In genomic region chr12:103656291-103656690, GRCh38 we compare ENCODE assay signal across 38 cellular contexts.
"Had no signal": no experiment of that assay in that cellular context is flagged by ENCODE, and none has a peak within 500 bp of the region (broad histone marks: within the 10 kb centered on the region; RNA-seq: fewer than 3 reads in every experiment).

No MANE protein-coding gene starts in this region.

- H3K4me1 Mint-ChIP-seq: activated T-helper 17 cell treated with anti-CD3 and anti-CD28 coated beads, Interleukin-2, amount 50 U/mL, for 72 hours; brain; central memory CD8-positive, alpha-beta T cell had no signal

- H3K9me3 Mint-ChIP-seq: activated naive CD4-positive, alpha-beta T cell treated with anti-CD3 and anti-CD28 coated beads for 36 hours; activated naive CD4-positive, alpha-beta T cell treated with anti-CD3 and anti-CD28 coated beads, Interleukin-2, amount 50 U/mL, for 24 hours; activated naive CD8-positive, alpha-beta T cell treated with anti-CD3 and anti-CD28 coated beads for 36 hours; activated naive CD8-positive, alpha-beta T cell treated with anti-CD3 and anti-CD28 coated beads, Interleukin-2, amount 10 ng/mL, durations not matched to agents 7 days and 5 days; activated naive CD8-positive, alpha-beta T cell treated with anti-CD3 and anti-CD28 coated beads, Interleukin-2, amount 50 U/mL, for 24 hours; activated T-cell treated with anti-CD3 and anti-CD28 coated beads, Interleukin-2, amount 50 U/mL, for 24 hours; activated T-cell treated with anti-CD3 and anti-CD28 coated beads, Interleukin-2, amount 50 U/mL, for 4 hours; activated T-helper 1 cell treated with anti-CD3 and anti-CD28 coated beads, Interleukin-12 subunit alpha, Interleukin-12 subunit beta, Interleukin-2, Interleukin-4 antibody, amounts not matched to agents 30 ng/mL and 10 ng/mL and 1 ng/mL, durations not matched to agents 14 hours and 24 hours and 36 hours; activated T-helper 2 cell treated with anti-CD3 and anti-CD28 coated beads, Interferon-gamma antibody, Interleukin-2, Interleukin-4, amounts not matched to agents 10 μg/mL and 5 μg/mL and 100 μg/mL, durations not matched to agents 14 hours and 24 hours and 36 hours; brain; central memory CD8-positive, alpha-beta T cell had no signal

- DNase-seq: activated effector memory CD4-positive, alpha-beta T cell treated with anti-CD3 and anti-CD28 coated beads, Interleukin-2, amount 50 U/mL, for 16 hours; activated effector memory CD4-positive, alpha-beta T cell treated with Interleukin-2 at 50 U/mL for 16 hours; activated gamma-delta T cell; activated gamma-delta T cell treated with Interleukin-2 at 50 U/mL for 16 hours; activated naive CD4-positive, alpha-beta T cell; activated naive CD4-positive, alpha-beta T cell treated with anti-CD3 and anti-CD28 coated beads for 36 hours; activated naive CD4-positive, alpha-beta T cell treated with anti-CD3 and anti-CD28 coated beads, Interleukin-2, amount 10 ng/mL, durations not matched to agents 7 days and 5 days; activated naive CD4-positive, alpha-beta T cell treated with anti-CD3 and anti-CD28 coated beads, Interleukin-2, amount 50 U/mL, for 16 hours; activated naive CD4-positive, alpha-beta T cell treated with Interleukin-2 at 50 U/mL for 16 hours; activated naive CD8-positive, alpha-beta T cell treated with anti-CD3 and anti-CD28 coated beads for 36 hours; activated naive CD8-positive, alpha-beta T cell treated with anti-CD3 and anti-CD28 coated beads, Interleukin-2, amount 10 ng/mL, durations not matched to agents 7 days and 5 days; activated naive CD8-positive, alpha-beta T cell treated with anti-CD3 and anti-CD28 coated beads, Interleukin-2, amount 50 U/mL, for 24 hours; activated T-cell treated with anti-CD3 and anti-CD28 coated beads, Interleukin-2, amount 50 U/mL, for 1 hour; activated T-cell treated with anti-CD3 and anti-CD28 coated beads, Interleukin-2, amount 50 U/mL, for 24 hours; activated T-cell treated with anti-CD3 and anti-CD28 coated beads, Interleukin-2, amount 50 U/mL, for 4 hours; activated T-cell treated with anti-CD3 and anti-CD28 coated beads, Interleukin-2, amount 50 U/mL, for 48 hours; activated T-cell treated with anti-CD3 and anti-CD28 coated beads, Interleukin-2, amount 50 U/mL, for 72 hours; adrenal gland; amniotic stem cell; amygdala; anterior cingulate cortex; aorta; body of pancreas; brain microvascular endothelial cell; caudate nucleus; central memory CD4-positive, alpha-beta T cell; cerebellar nuclear complex had no signal

- H3K36me3 ChIP-seq: adrenal gland, ascending aorta, brain microvascular endothelial cell, breast epithelium, cardiac muscle cell had no signal

- H3K36me3 Mint-ChIP-seq: activated naive CD4-positive, alpha-beta T cell treated with anti-CD3 and anti-CD28 coated beads, Interleukin-2, amount 10 ng/mL, durations not matched to agents 7 days and 5 days; activated naive CD4-positive, alpha-beta T cell treated with anti-CD3 and anti-CD28 coated beads, Interleukin-2, amount 50 U/mL, for 24 hours; activated naive CD4-positive, alpha-beta T cell treated with anti-CD3 and anti-CD28 coated beads, Interleukin-2, amount 50 U/mL, for 72 hours; activated naive CD8-positive, alpha-beta T cell; activated naive CD8-positive, alpha-beta T cell treated with anti-CD3 and anti-CD28 coated beads for 36 hours; activated naive CD8-positive, alpha-beta T cell treated with anti-CD3 and anti-CD28 coated beads, Interleukin-2, amount 10 ng/mL, durations not matched to agents 7 days and 5 days; brain had no signal

- H3K27me3 Mint-ChIP-seq: activated naive CD4-positive, alpha-beta T cell treated with anti-CD3 and anti-CD28 coated beads, Interleukin-2, amount 10 ng/mL, durations not matched to agents 7 days and 5 days; activated naive CD4-positive, alpha-beta T cell treated with anti-CD3 and anti-CD28 coated beads, Interleukin-2, amount 50 U/mL, for 24 hours; activated naive CD8-positive, alpha-beta T cell; activated naive CD8-positive, alpha-beta T cell treated with anti-CD3 and anti-CD28 coated beads for 36 hours had no signal

- H3K4me3 Mint-ChIP-seq: activated naive CD4-positive, alpha-beta T cell treated with anti-CD3 and anti-CD28 coated beads for 36 hours; activated naive CD4-positive, alpha-beta T cell treated with anti-CD3 and anti-CD28 coated beads, Interleukin-2, amount 10 ng/mL, durations not matched to agents 7 days and 5 days; activated naive CD4-positive, alpha-beta T cell treated with anti-CD3 and anti-CD28 coated beads, Interleukin-2, amount 50 U/mL, for 24 hours; activated naive CD8-positive, alpha-beta T cell; activated naive CD8-positive, alpha-beta T cell treated with anti-CD3 and anti-CD28 coated beads for 36 hours; activated naive CD8-positive, alpha-beta T cell treated with anti-CD3 and anti-CD28 coated beads, Interleukin-2, amount 10 ng/mL, durations not matched to agents 7 days and 5 days; activated naive CD8-positive, alpha-beta T cell treated with anti-CD3 and anti-CD28 coated beads, Interleukin-2, amount 50 U/mL, for 24 hours; activated T-cell treated with anti-CD3 and anti-CD28 coated beads, Interleukin-2, amount 50 U/mL, for 24 hours; activated T-cell treated with anti-CD3 and anti-CD28 coated beads, Interleukin-2, amount 50 U/mL, for 4 hours; activated T-cell treated with anti-CD3 and anti-CD28 coated beads, Interleukin-2, amount 50 U/mL, for 72 hours; activated T-helper 1 cell treated with anti-CD3 and anti-CD28 coated beads, Interleukin-12 subunit alpha, Interleukin-12 subunit beta, Interleukin-2, Interleukin-4 antibody, amounts not matched to agents 30 ng/mL and 10 ng/mL and 1 ng/mL, durations not matched to agents 14 hours and 24 hours and 36 hours; activated T-helper 17 cell treated with anti-CD3 and anti-CD28 coated beads, Interleukin-2, amount 50 U/mL, for 72 hours; brain; central memory CD8-positive, alpha-beta T cell had no signal

- H3K27ac ChIP-seq: adrenal gland, ascending aorta, body of pancreas, brain microvascular endothelial cell, breast epithelium, cardiac muscle cell had no signal

- H3K9me3 ChIP-seq: adrenal gland, ascending aorta, body of pancreas, breast epithelium had no signal

- ATAC-seq: activated naive CD4-positive, alpha-beta T cell treated with anti-CD3 and anti-CD28 coated beads, Interleukin-2, amount 50 U/mL, for 72 hours; activated naive CD8-positive, alpha-beta T cell treated with anti-CD3 and anti-CD28 coated beads, Interleukin-2, amount 50 U/mL, for 24 hours; activated T-cell treated with anti-CD3 and anti-CD28 coated beads, Interleukin-2, amount 50 U/mL, for 4 hours; activated T-cell treated with anti-CD3 and anti-CD28 coated beads, Interleukin-2, amount 50 U/mL, for 72 hours; activated T-helper 17 cell treated with anti-CD3 and anti-CD28 coated beads, Interleukin-2, amount 50 U/mL, for 72 hours; body of pancreas had no signal

- H3K4me3 ChIP-seq: adrenal gland, ascending aorta, body of pancreas, breast epithelium, cardiac muscle cell had no signal

- H3K4me1 ChIP-seq: adrenal gland, ascending aorta, body of pancreas, breast epithelium had no signal

- H3K27ac Mint-ChIP-seq: activated naive CD4-positive, alpha-beta T cell treated with anti-CD3 and anti-CD28 coated beads for 36 hours; activated naive CD4-positive, alpha-beta T cell treated with anti-CD3 and anti-CD28 coated beads, Interleukin-2, amount 10 ng/mL, durations not matched to agents 7 days and 5 days; activated naive CD4-positive, alpha-beta T cell treated with anti-CD3 and anti-CD28 coated beads, Interleukin-2, amount 50 U/mL, for 24 hours; activated naive CD4-positive, alpha-beta T cell treated with anti-CD3 and anti-CD28 coated beads, Interleukin-2, amount 50 U/mL, for 72 hours; activated naive CD8-positive, alpha-beta T cell; activated naive CD8-positive, alpha-beta T cell treated with anti-CD3 and anti-CD28 coated beads for 36 hours; activated naive CD8-positive, alpha-beta T cell treated with anti-CD3 and anti-CD28 coated beads, Interleukin-2, amount 10 ng/mL, durations not matched to agents 7 days and 5 days; activated naive CD8-positive, alpha-beta T cell treated with anti-CD3 and anti-CD28 coated beads, Interleukin-2, amount 50 U/mL, for 24 hours; activated T-cell treated with anti-CD3 and anti-CD28 coated beads, Interleukin-2, amount 50 U/mL, for 24 hours; activated T-cell treated with anti-CD3 and anti-CD28 coated beads, Interleukin-2, amount 50 U/mL, for 72 hours; activated T-helper 1 cell treated with anti-CD3 and anti-CD28 coated beads, Interleukin-12 subunit alpha, Interleukin-12 subunit beta, Interleukin-2, Interleukin-4 antibody, amounts not matched to agents 30 ng/mL and 10 ng/mL and 1 ng/mL, durations not matched to agents 14 hours and 24 hours and 36 hours; activated T-helper 17 cell treated with anti-CD3 and anti-CD28 coated beads, Interleukin-2, amount 50 U/mL, for 72 hours; activated T-helper 2 cell treated with anti-CD3 and anti-CD28 coated beads, Interferon-gamma antibody, Interleukin-2, Interleukin-4, amounts not matched to agents 10 μg/mL and 5 μg/mL and 100 μg/mL, durations not matched to agents 14 hours and 24 hours and 36 hours; brain had no signal

- H3K27me3 ChIP-seq: ascending aorta, body of pancreas, brain microvascular endothelial cell, breast epithelium, cardiac muscle cell had no signal
